In the genomic region with DNA sequence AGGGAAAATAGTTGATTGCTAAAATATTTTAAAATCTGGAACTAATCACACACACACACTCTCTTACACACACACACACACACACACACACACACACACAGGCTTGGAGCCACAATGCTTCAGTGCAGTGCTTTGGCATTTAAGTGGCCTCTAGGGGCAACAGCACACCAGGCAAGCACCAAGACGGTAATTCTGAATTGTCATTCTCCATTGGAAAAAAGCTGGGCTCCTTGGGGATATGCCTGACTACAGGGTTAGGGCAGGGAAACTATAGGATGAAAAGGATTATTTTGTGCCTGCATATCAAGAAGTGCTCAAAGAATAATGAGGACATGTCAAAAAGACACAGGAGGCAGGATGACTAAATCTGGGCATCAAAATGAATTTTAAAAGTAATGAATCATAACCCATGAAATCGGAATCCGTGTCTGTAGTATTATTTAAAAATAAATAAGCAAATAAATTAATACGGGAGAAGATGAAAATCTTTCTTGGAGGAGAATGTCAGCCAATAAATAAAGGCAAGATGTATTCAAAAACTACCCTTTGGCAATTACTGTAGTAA, we compare ENCODE assay signal across 8 cellular contexts. TPM values are rescaled to one million over a fixed set of nuclear protein-coding genes. Genes with fewer than 3 reads are reported as not detected.
DNase-seq lines count a peak whose midpoint lies in the region; ATAC-seq and TF ChIP-seq lines count a peak whose summit lies in the region.

No MANE protein-coding gene starts in this region.

- peak; percentile 46 for TF ChIP-seq CTCF in LNCAP (IDR thresholded peaks at IDR 0.05)
- TF ChIP-seq CTCF in left ventricle myocardium inferior (IDR thresholded peaks at IDR 0.05; ENCODE audit: borderline replicate concordance): peak; percentile 40

- DNase-seq in EH (ENCODE audit: low read depth): peak; percentile 48
- no peak for DNase-seq in activated T-cell treated with anti-CD3 and anti-CD28 coated beads, Interleukin-2, amount 50 U/mL, for 72 hours
- no peak for DNase-seq in left ventricle myocardium inferior
- peak; percentile 7 for DNase-seq in smooth muscle cell of the brain vasculature (ENCODE audit: low read depth, low spot score)
- DNase-seq in GOT3 (lab: John Stamatoyannopoulos, UW): no peak
- DNase-seq in NK-92 (lab: John Stamatoyannopoulos, UW; ENCODE audit: unreplicated experiment): no peak

- no peak overlapping the region for H3K27ac Mint-ChIP-seq in activated T-cell treated with anti-CD3 and anti-CD28 coated beads, Interleukin-2, amount 50 U/mL, for 72 hours

- intact Hi-C loops in left ventricle myocardium inferior (cut with micrococcal nuclease): loop anchor here (10.0 kb wide), 1 partner anchor 131 kb away; no protein-coding TSS in a partner anchor

- peaks cover 72% of the 10 kb centered on the region for H3K36me3 ChIP-seq in left ventricle myocardium inferior

- peak; percentile 55 for ATAC-seq in GM21367 (IDR thresholded peaks at IDR 0.05; ENCODE audit: unreplicated experiment)
- ATAC-seq in activated T-cell treated with anti-CD3 and anti-CD28 coated beads, Interleukin-2, amount 50 U/mL, for 72 hours (replicated peaks in 1 of 2): peak; percentile 49 to 56

- H3K4me1 Mint-ChIP-seq in activated T-cell treated with anti-CD3 and anti-CD28 coated beads, Interleukin-2, amount 50 U/mL, for 72 hours (ENCODE audit: low read depth): peaks cover 28% of the 10 kb centered on the region

- no peaks in the 10 kb centered on the region for H3K27me3 ChIP-seq in left ventricle myocardium inferior (ENCODE audit: low read depth)

- H3K36me3 Mint-ChIP-seq in activated T-cell treated with anti-CD3 and anti-CD28 coated beads, Interleukin-2, amount 50 U/mL, for 72 hours (ENCODE audit: insufficient read depth in 2 of 2): no peaks in the 10 kb centered on the region

- H3K4me3 ChIP-seq in left ventricle myocardium inferior: no peak overlapping the region

- H3K4me3 Mint-ChIP-seq in activated T-cell treated with anti-CD3 and anti-CD28 coated beads, Interleukin-2, amount 50 U/mL, for 72 hours: peak overlapping the region; percentile 74 to 77

- H3K27ac ChIP-seq in left ventricle myocardium inferior (replicated peaks): no peak overlapping the region

- H3K9me3 Mint-ChIP-seq in activated T-cell treated with anti-CD3 and anti-CD28 coated beads, Interleukin-2, amount 50 U/mL, for 72 hours: no peaks in the 10 kb centered on the region

- H3K27me3 Mint-ChIP-seq in activated T-cell treated with anti-CD3 and anti-CD28 coated beads, Interleukin-2, amount 50 U/mL, for 72 hours (ENCODE audit: low read depth): peaks cover 12% of the 10 kb centered on the region

- H3K4me1 ChIP-seq in left ventricle myocardium inferior: no peaks in the 10 kb centered on the region

- H3K9me3 ChIP-seq in left ventricle myocardium inferior (replicated peaks): no peaks in the 10 kb centered on the region

RNA-seq across cellular contexts. Expression of gene DDC, which starts 30.4 kb away (rescaled TPM):
- not detected for total RNA-seq in activated T-cell treated with anti-CD3 and anti-CD28 coated beads, Interleukin-2, amount 50 U/mL, for 72 hours
- not detected for total RNA-seq in left ventricle myocardium inferior

Comparison
In these comparisons a context has a peak if more than half of its experiments do, and no peak if none do; other contexts are left out.
1. DNase-seq: peak in EH (single experiment) and smooth muscle cell of the brain vasculature (single experiment); none in activated T-cell treated with anti-CD3 and anti-CD28 coated beads, Interleukin-2, amount 50 U/mL, for 72 hours (0 of 2), left ventricle myocardium inferior (single experiment), GOT3 (single experiment) and NK-92 (single experiment).